Comparison of ENCODE assay signal across 13 cellular contexts in genomic region chr2:171136024-171136423, GRCh38. TPM values are rescaled to one million over a fixed set of nuclear protein-coding genes. Genes with fewer than 3 reads are reported as not detected.
DNase-seq lines count a peak whose midpoint lies in the region; ATAC-seq and TF ChIP-seq lines count a peak whose summit lies in the region.
"Had no signal": no experiment of that assay in that cellular context is flagged by ENCODE, and none has a peak within 500 bp of the region (broad histone marks: within the 10 kb centered on the region; RNA-seq: fewer than 3 reads in every experiment).

No MANE protein-coding gene starts in this region.

- no peaks in the 10 kb centered on the region for H3K27me3 ChIP-seq in CD4-positive, CD25-positive, alpha-beta regulatory T cell (ENCODE audit: control insufficient read depth, insufficient read depth, low read length)
- H3K27me3 ChIP-seq in PC-9 (ENCODE audit: insufficient read depth, low read depth), result no peaks in the 10 kb centered on the region

- H3K27ac ChIP-seq in CD4-positive, CD25-positive, alpha-beta regulatory T cell (ENCODE audit: insufficient read depth, low read length, poor library complexity, severe bottlenecking), result no peak overlapping the region
- H3K27ac ChIP-seq in PC-9, result 0 out of 2 replicates have a peak overlapping the region, but pooled peaks have one; percentile 39

- peaks cover 55 to 85% (median 73%) of the 10 kb centered on the region in 4 donors for H3K4me1 Mint-ChIP-seq in CD4-positive, CD25-positive, alpha-beta regulatory T cell

- 0 out of 2 replicates have a peak, but pooled peaks cover 3% of the 10 kb centered on the region for H3K9me2 ChIP-seq in PC-9 (ENCODE audit: insufficient read depth)

- peaks cover 64% of the 10 kb centered on the region for H4K20me1 ChIP-seq in PC-9 (ENCODE audit: insufficient read depth)

- H3K36me3 ChIP-seq in CD4-positive, CD25-positive, alpha-beta regulatory T cell (ENCODE audit: control insufficient read depth, insufficient read depth, low read length), result no peaks in the 10 kb centered on the region
- no peaks in the 10 kb centered on the region for H3K36me3 ChIP-seq in PC-9 (ENCODE audit: low read depth)

- CTCF ChIA-PET in PC-9 (lab: Charles Lee), result no interaction called here

- peak overlapping the region in 2 of 3 donors; percentile 30 to 47 for H3K27ac Mint-ChIP-seq in CD4-positive, CD25-positive, alpha-beta regulatory T cell

- POLR2A ChIA-PET in PC-9 (lab: Charles Lee; ENCODE audit: unreplicated experiment), result no interaction called here

- peaks cover 100% of the 10 kb centered on the region for H3K79me2 ChIP-seq in PC-9 (ENCODE audit: low read depth)

- intact Hi-C loops in PC-9 (cut with micrococcal nuclease; ENCODE audit: unreplicated experiment), result no loop called here

- H3K4me3 Mint-ChIP-seq in CD4-positive, CD25-positive, alpha-beta regulatory T cell, result peak overlapping the region in 2 of 4 donors; percentile 27 to 77

- H3K27me3 Mint-ChIP-seq in CD4-positive, CD25-positive, alpha-beta regulatory T cell, result no peaks in the 10 kb centered on the region

- peaks cover 0 to 2% (median 0%) of the 10 kb centered on the region in 7 donors for H3K9me3 Mint-ChIP-seq in CD4-positive, CD25-positive, alpha-beta regulatory T cell

- H3K4me2 ChIP-seq in PC-9, result no peak overlapping the region

- peaks cover 36% of the 10 kb centered on the region for H3K4me1 ChIP-seq in CD4-positive, CD25-positive, alpha-beta regulatory T cell (ENCODE audit: control insufficient read depth, insufficient read depth, low read length, poor library complexity, severe bottlenecking)
- H3K4me1 ChIP-seq in PC-9 (replicated peaks; ENCODE audit: insufficient read depth), result no peaks in the 10 kb centered on the region; the same call in 1 of the 2 replicates

- H3F3A ChIP-seq in PC-9 (ENCODE audit: insufficient read depth, low read depth), result no peaks in the 10 kb centered on the region; the same call in 1 of the 2 replicates

- no peak overlapping the region for H2AFZ ChIP-seq in PC-9

- no peak overlapping the region for H3K4me3 ChIP-seq in CD4-positive, CD25-positive, alpha-beta regulatory T cell (ENCODE audit: low read depth, low read length)
- no peak overlapping the region for H3K4me3 ChIP-seq in PC-9

- H3K36me3 Mint-ChIP-seq in CD4-positive, CD25-positive, alpha-beta regulatory T cell, result peaks cover 21% of the 10 kb centered on the region

- peak in 1 of 3 donors; percentile 12 for DNase-seq in CD4-positive, CD25-positive, alpha-beta regulatory T cell
- DNase-seq in PC-9 (no peak), NCI-H2029 treated with DMSO at 0.1 percent for 48 hours (lab: John Stamatoyannopoulos, UW) (no peak), AML-193 (lab: John Stamatoyannopoulos, UW) (no peak), putamen (ENCODE audit: low spot score) (no peak), foreskin melanocyte (no peak)
- DNase-seq: COR-L47; effector memory CD4-positive, alpha-beta T cell; GOT3; NCI-H1048; SHP77 had no signal

- H3K9me3 ChIP-seq in CD4-positive, CD25-positive, alpha-beta regulatory T cell (ENCODE audit: control insufficient read depth in 2 of 2, low read length in 2 of 2), result no peaks in the 10 kb centered on the region
- no peaks in the 10 kb centered on the region for H3K9me3 ChIP-seq in PC-9 (ENCODE audit: insufficient read depth, low read depth)

- no peak for ATAC-seq in CD4-positive, CD25-positive, alpha-beta regulatory T cell (ENCODE audit: low read depth in 2 of 2)
- ATAC-seq in GM18909 (IDR thresholded peaks at IDR 0.05; ENCODE audit: poor library complexity, unreplicated experiment) (peak; percentile 87), HG02763 (IDR thresholded peaks at IDR 0.05; ENCODE audit: unreplicated experiment) (peak; percentile 86)

- BruUV-seq in PC-9 (replicated peaks; lab: Mats Ljungman, UMichigan), result no TSS peak

- no peak for TF ChIP-seq CTCF in PC-9 (conservative IDR thresholded peaks at IDR 0.05)

RNA-seq across cellular contexts. Expression of gene TLK1, which starts 24.7 kb away (rescaled TPM):
- total RNA-seq in CD4-positive, CD25-positive, alpha-beta regulatory T cell, result 179 TPM
- 10 to 100 TPM; 33.9 to 69.2 (median 45.0) TPM for polyA plus RNA-seq in CD4-positive, CD25-positive, alpha-beta regulatory T cell
- total RNA-seq in PC-9 (2021), result 74.1 and 101 TPM in 2 replicates

Comparison
In these comparisons a context has a peak if more than half of its experiments do, and no peak if none do; other contexts are left out.
1. ATAC-seq: peak in GM18909 (single experiment) and HG02763 (single experiment); none in CD4-positive, CD25-positive, alpha-beta regulatory T cell (0 of 2).